ENCODE assay signal across 29 cellular contexts in the genomic region with DNA sequence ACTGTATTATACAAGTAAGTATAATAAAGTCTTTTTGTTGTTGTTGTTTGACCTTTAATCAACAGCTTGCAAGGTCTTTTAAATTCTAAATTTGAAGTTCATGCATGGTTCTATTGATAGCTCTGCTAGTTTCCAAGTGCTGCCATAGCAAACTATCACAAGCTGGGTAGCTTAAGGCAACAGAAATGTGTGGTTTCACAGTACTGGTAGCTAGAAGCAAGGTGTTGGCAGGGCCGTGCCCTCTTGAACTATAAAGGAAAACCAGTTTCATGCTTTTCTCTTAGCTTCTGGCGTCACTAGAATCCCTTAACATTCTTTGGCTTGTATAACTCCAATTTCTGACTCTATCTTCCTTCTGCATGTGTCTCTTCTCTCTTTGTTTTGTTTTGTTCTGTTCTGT.
"Had no signal": no experiment of that assay in that cellular context is flagged by ENCODE, and none has a peak within 500 bp of the region (broad histone marks: within the 10 kb centered on the region; RNA-seq: fewer than 3 reads in every experiment).

No MANE protein-coding gene starts in this region.

- H3K4me1 ChIP-seq: ascending aorta, breast epithelium, colonic mucosa, gastrocnemius medialis, heart left ventricle had no signal

- H3K27ac ChIP-seq: ascending aorta, breast epithelium, cardiac muscle cell, colonic mucosa, dorsolateral prefrontal cortex, gastrocnemius medialis, heart left ventricle had no signal

- H3K36me3 ChIP-seq: ascending aorta, breast epithelium, cardiac muscle cell, colonic mucosa, gastrocnemius medialis, heart left ventricle had no signal

- DNase-seq: activated CD4-positive, alpha-beta memory T cell treated with anti-CD3 and anti-CD28 coated beads for 36 hours; activated CD4-positive, alpha-beta T cell treated with anti-CD3 and anti-CD28 coated beads for 36 hours; activated CD4-positive, alpha-beta T cell treated with anti-CD3 and anti-CD28 coated beads, Interleukin-2, amount 10 ng/mL, durations not matched to agents 24 days and 14 days; activated CD4-positive, CD25-positive, alpha-beta regulatory T cell; activated CD4-positive, CD25-positive, alpha-beta regulatory T cell treated with anti-CD3 and anti-CD28 coated beads, Interleukin-2, amount 50 U/mL, for 72 hours; activated CD8-positive, alpha-beta memory T cell treated with anti-CD3 and anti-CD28 coated beads, Interleukin-2, amount 10 ng/mL, durations not matched to agents 7 days and 5 days; activated CD8-positive, alpha-beta memory T cell treated with anti-CD3 and anti-CD28 coated beads, Interleukin-2, amount 50 U/mL, for 4 hours; activated CD8-positive, alpha-beta T cell treated with anti-CD3 and anti-CD28 coated beads, Interleukin-2, amount 10 ng/mL, durations not matched to agents 7 days and 5 days; activated effector memory CD4-positive, alpha-beta T cell treated with anti-CD3 and anti-CD28 coated beads, Interleukin-2, amount 50 U/mL, for 16 hours; activated naive CD4-positive, alpha-beta T cell treated with anti-CD3 and anti-CD28 coated beads for 36 hours; activated naive CD8-positive, alpha-beta T cell treated with anti-CD3 and anti-CD28 coated beads for 36 hours; activated naive CD8-positive, alpha-beta T cell treated with anti-CD3 and anti-CD28 coated beads, Interleukin-2, amount 50 U/mL, for 24 hours; activated T-cell treated with anti-CD3 and anti-CD28 coated beads, Interleukin-2, amount 50 U/mL, for 1 hour; activated T-cell treated with anti-CD3 and anti-CD28 coated beads, Interleukin-2, amount 50 U/mL, for 48 hours; central memory CD4-positive, alpha-beta T cell; cerebellar nuclear complex; colonic mucosa; dorsolateral prefrontal cortex; effector memory CD4-positive, alpha-beta T cell; endodermal cell; foreskin fibroblast; gastrocnemius medialis; glutamatergic neuron; heart left ventricle; T-helper 17 cell; T1000 had no signal

- H3K27me3 ChIP-seq: ascending aorta, breast epithelium, cardiac muscle cell, colonic mucosa, gastrocnemius medialis, heart left ventricle had no signal

- H3K4me3 ChIP-seq: ascending aorta, breast epithelium, cardiac muscle cell, colonic mucosa, dorsolateral prefrontal cortex, gastrocnemius medialis, heart left ventricle had no signal

- H3K9me3 ChIP-seq: ascending aorta, colonic mucosa, gastrocnemius medialis had no signal
